23 cellular contexts compared by ENCODE assay signal in the genomic region with DNA sequence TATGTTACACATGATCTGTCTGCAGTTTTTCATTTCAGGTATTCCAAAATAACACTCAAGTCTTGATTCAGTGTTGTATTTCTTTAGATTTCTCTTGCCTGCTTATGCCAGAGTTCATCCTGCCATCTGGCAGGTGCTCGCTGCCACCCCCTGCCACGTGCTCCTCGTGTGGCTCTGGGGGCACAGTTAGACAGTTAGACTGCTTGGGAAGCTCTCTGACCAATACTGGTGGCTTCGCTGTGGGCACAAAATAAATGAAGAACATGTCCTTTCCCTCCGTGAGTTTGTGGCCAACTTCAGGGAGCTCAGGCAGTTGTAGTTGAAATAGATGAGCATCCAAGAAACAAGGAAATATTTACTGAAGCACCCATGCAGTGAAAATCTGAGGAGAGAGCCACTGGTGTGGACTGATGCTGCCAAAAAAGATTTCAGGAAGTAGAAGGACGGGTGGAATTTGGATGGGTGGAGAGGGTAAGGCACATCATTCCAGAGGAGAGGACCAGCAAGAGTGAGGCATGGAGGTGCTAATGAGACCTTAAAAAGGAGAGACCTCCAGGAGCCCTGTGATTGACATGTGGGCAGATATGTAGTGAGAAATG. TPM values are rescaled to one million over a fixed set of nuclear protein-coding genes. Genes with fewer than 3 reads are reported as not detected.
DNase-seq lines count a peak whose midpoint lies in the region; ATAC-seq, FAIRE-seq and TF ChIP-seq lines count a peak whose summit lies in the region.
"Had no signal": no experiment of that assay in that cellular context is flagged by ENCODE, and none has a peak within 500 bp of the region (broad histone marks: within the 10 kb centered on the region; RNA-seq: fewer than 3 reads in every experiment).

No MANE protein-coding gene starts in this region.

- CTCF ChIA-PET in K562 (lab: Yijun Ruan, JAX; ENCODE audit: low intra/inter-chr PET ratio) = no interaction called here
- CTCF ChIA-PET in naive thymus-derived CD4-positive, alpha-beta T cell (lab: Charles Lee) = interaction anchor here (1.2 to 2.4 kb wide), 2 partner anchors 20 to 91 kb away, joined by 5 to 7 read pairs; no protein-coding TSS in a partner anchor

- peak overlapping the region in 8 of 9 donors; percentile 71 to 99 (median 82) for H3K27ac Mint-ChIP-seq in naive thymus-derived CD4-positive, alpha-beta T cell
- H3K27ac Mint-ChIP-seq: HFFc6 had no signal

- no peak overlapping the region for H3K27ac ChIP-seq in K562 (ENCODE audit: extremely low read depth, low read depth, low read length)
- H3K27ac ChIP-seq in naive thymus-derived CD4-positive, alpha-beta T cell (ENCODE audit: low read depth, low read length) = no peak overlapping the region
- H3K27ac ChIP-seq: 22Rv1, BLaER1 had no signal

- peaks cover 28 to 87% (median 72%) of the 10 kb centered on the region in 5 donors for H3K36me3 Mint-ChIP-seq in naive thymus-derived CD4-positive, alpha-beta T cell

- intact Hi-C loops in K562 (cut with micrococcal nuclease) = no loop called here
- intact Hi-C loops in naive thymus-derived CD4-positive, alpha-beta T cell (cut with micrococcal nuclease) = no loop called here

- no peak for FAIRE-seq in K562 (lab: Jason Lieb, UNC)
- FAIRE-seq: G401.6, GM12891, H1, RCC 7860 had no signal

- H3K9ac ChIP-seq in K562 (ENCODE audit: insufficient read depth in 1 of 2, low read depth in 2 of 2, low read length in 2 of 2) = no peak overlapping the region
- H3K9ac ChIP-seq: BLaER1 had no signal

- TF ChIP-seq RAD21 in K562 (CRISPR knock-in tag; conservative IDR thresholded peaks at IDR 0.05 in 1 of 2, IDR thresholded peaks at IDR 0.05 in 1 of 2) = no peak

- peaks cover 59% of the 10 kb centered on the region; the same call in 2 of the 3 replicates for H3K36me3 ChIP-seq in K562 (ENCODE audit: control insufficient read depth, insufficient read depth, low read length)
- peaks cover 5 to 72% (median 7%) of the 10 kb centered on the region in 3 experiments for H3K36me3 ChIP-seq in naive thymus-derived CD4-positive, alpha-beta T cell (ENCODE audit: control insufficient read depth in 2 of 3, insufficient read depth in 3 of 3, low read length in 3 of 3)

- H3K79me2 ChIP-seq in K562 (ENCODE audit: control insufficient read depth, insufficient read depth, low read length) = no peaks in the 10 kb centered on the region

- H3K27me3 ChIP-seq in K562 (ENCODE audit: control insufficient read depth in 2 of 2, insufficient read depth in 2 of 2, low read length in 2 of 2) = no peaks in the 10 kb centered on the region
- no peaks in the 10 kb centered on the region for H3K27me3 ChIP-seq in naive thymus-derived CD4-positive, alpha-beta T cell (ENCODE audit: control insufficient read depth in 2 of 2, insufficient read depth in 2 of 2, low read length in 2 of 2)
- H3K27me3 ChIP-seq: BLaER1 had no signal

- ATAC-seq in K562 = no peak
- ATAC-seq in naive thymus-derived CD4-positive, alpha-beta T cell = no peak

- peaks cover 0 to 2% (median 0%) of the 10 kb centered on the region in 11 donors for H3K9me3 Mint-ChIP-seq in naive thymus-derived CD4-positive, alpha-beta T cell
- H3K9me3 Mint-ChIP-seq: HFFc6 had no signal

- no peak for TF ChIP-seq CTCF in K562 (IDR thresholded peaks at IDR 0.05 in 2 of 3, conservative IDR thresholded peaks at IDR 0.05 in 1 of 3; ENCODE audit: insufficient read depth in 2 of 3, low read depth in 1 of 3, low read length in 3 of 3)

- H3K4me1 ChIP-seq in K562 (replicated peaks in 1 of 2; ENCODE audit: control insufficient read depth in 2 of 2, insufficient read depth in 2 of 2, low read length in 2 of 2) = peaks cover 0 to 10% of the 10 kb centered on the region in 2 experiments; a peak in 4 of 5 replicates
- H3K4me1 ChIP-seq in naive thymus-derived CD4-positive, alpha-beta T cell (ENCODE audit: control insufficient read depth in 2 of 2, insufficient read depth in 2 of 2, low read length in 2 of 2) = peaks cover 21 to 36% of the 10 kb centered on the region in 2 donors

- H3K27me3 Mint-ChIP-seq in naive thymus-derived CD4-positive, alpha-beta T cell = no peaks in the 10 kb centered on the region

- H3K4me3 Mint-ChIP-seq in naive thymus-derived CD4-positive, alpha-beta T cell = peak overlapping the region in 1 of 10 donors; percentile 16
- H3K4me3 Mint-ChIP-seq: HFFc6 had no signal

- H2AFZ ChIP-seq in K562 (ENCODE audit: low read depth, low read length) = no peak overlapping the region

- in situ Hi-C loops in K562 (cut with MboI) = no loop called here

- peaks cover 29 to 95% (median 80%) of the 10 kb centered on the region in 7 donors for H3K4me1 Mint-ChIP-seq in naive thymus-derived CD4-positive, alpha-beta T cell

- H3K9me1 ChIP-seq in K562 (ENCODE audit: control insufficient read depth, insufficient read depth, low read length) = no peaks in the 10 kb centered on the region

- DNase-seq in DMS 273 (lab: John Stamatoyannopoulos, UW; ENCODE audit: unreplicated experiment) (peak; percentile 5), DMS 273 treated with DMSO at 0.1 percent for 48 hours (lab: John Stamatoyannopoulos, UW) (no peak), NCI-H2171 (lab: John Stamatoyannopoulos, UW) (peak; percentile 39), K562 (ENCODE audit: extremely low read depth in 1 of 4, low spot score in 3 of 4) (no peak), T-helper 9 cell (no peak), nucleus accumbens (lab: John Stamatoyannopoulos, UW) (no peak), activated gamma-delta T cell treated with Interleukin-2 at 50 U/mL for 16 hours (no peak)
- DNase-seq in naive thymus-derived CD4-positive, alpha-beta T cell = no peak
- DNase-seq: DMS79, HFFc6, Karpas-422, MM.1S, NCI-H1105, NCI-H187, NCI-H446 treated with DMSO at 0.1 percent for 48 hours, NCI-H82, SHP77 had no signal

- no peak for TF ChIP-seq POLR2A in K562 (conservative IDR thresholded peaks at IDR 0.05)

- H4K20me1 ChIP-seq in K562 (replicated peaks; ENCODE audit: control insufficient read depth, insufficient read depth, low read length) = no peaks in the 10 kb centered on the region; the same call in 1 of the 2 replicates

- no peak overlapping the region for H3K4me2 ChIP-seq in K562 (ENCODE audit: insufficient read depth, low read length)
- H3K4me2 ChIP-seq: BLaER1 had no signal

- no peak overlapping the region for H3K4me3 ChIP-seq in K562
- no peak overlapping the region for H3K4me3 ChIP-seq in naive thymus-derived CD4-positive, alpha-beta T cell (ENCODE audit: low read length)
- H3K4me3 ChIP-seq: BLaER1 had no signal

- POLR2A ChIA-PET in K562 (lab: Yijun Ruan, JAX) = no interaction called here
- POLR2A ChIA-PET in naive thymus-derived CD4-positive, alpha-beta T cell (lab: Charles Lee) = interaction anchor here (0.6 to 2.5 kb wide), 10 partner anchors 8 to 64 kb away, joined by 3 to 9 read pairs (median 4); no protein-coding TSS in a partner anchor

- WGBS in K562 (ENCODE audit: insufficient coverage, low coverage, missing lambda C conversion rate) = 90% methylated on average over 6 of the region's 6 CpGs

- TF ChIP-seq EP300 in K562 (IDR thresholded peaks at IDR 0.05; ENCODE audit: low read length) = no peak

- no peaks in the 10 kb centered on the region for H3K9me3 ChIP-seq in K562 (replicated peaks; ENCODE audit: control insufficient read depth, insufficient read depth, low read depth, low read length)
- H3K9me3 ChIP-seq in naive thymus-derived CD4-positive, alpha-beta T cell (ENCODE audit: control insufficient read depth in 2 of 3, low read length in 3 of 3) = no peaks in the 10 kb centered on the region
- H3K9me3 ChIP-seq: BLaER1 had no signal

- BruUV-seq in K562 (replicated peaks; lab: Mats Ljungman, UMichigan) = no TSS peak

TF ChIP-seq in K562, 482 proteins besides CTCF, POLR2A, EP300 and RAD21:
- TF ChIP-seq, protein P1, sequence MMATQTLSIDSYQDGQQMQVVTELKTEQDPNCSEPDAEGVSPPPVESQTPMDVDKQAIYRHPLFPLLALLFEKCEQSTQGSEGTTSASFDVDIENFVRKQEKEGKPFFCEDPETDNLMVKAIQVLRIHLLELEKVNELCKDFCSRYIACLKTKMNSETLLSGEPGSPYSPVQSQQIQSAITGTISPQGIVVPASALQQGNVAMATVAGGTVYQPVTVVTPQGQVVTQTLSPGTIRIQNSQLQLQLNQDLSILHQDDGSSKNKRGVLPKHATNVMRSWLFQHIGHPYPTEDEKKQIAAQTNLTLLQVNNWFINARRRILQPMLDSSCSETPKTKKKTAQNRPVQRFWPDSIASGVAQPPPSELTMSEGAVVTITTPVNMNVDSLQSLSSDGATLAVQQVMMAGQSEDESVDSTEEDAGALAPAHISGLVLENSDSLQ (IDR thresholded peaks at IDR 0.05) = peak; percentile 37; the same call in 1 of the 2 replicates
- no peak for TF ChIP-seq NFIX (CRISPR knock-in tag; IDR thresholded peaks at IDR 0.05; ENCODE audit: low read depth)

RNA-seq across cellular contexts. Expression of gene GPR183, which starts 37.5 kb away (rescaled TPM):
- total RNA-seq in K562 (2011; cell fraction: chromatin; rRNA removed; ENCODE audit: low replicate concordance) = 3.6 and 4.7 TPM in 2 replicates
- 2.6 and 4.0 TPM in 2 replicates for total RNA-seq in K562 (2011; cell fraction: nucleolus; rRNA removed)
- total RNA-seq in K562 (2011; cell fraction: nucleoplasm; rRNA removed) = 4.1 and 5.4 TPM in 2 replicates
- total RNA-seq in K562 (2014; rRNA removed) (1.3 and 1.6 TPM in 2 replicates), K562 (2014; rRNA removed; fragmentation: Illumina TruSeq; extraction: Trizol) (2.9 and 3.5 TPM in 2 replicates), K562 (2015; rRNA removed; fragmentation: Illumina TruSeq; extraction: Trizol) (9.3 and 10.0 TPM in 2 replicates), K562 (2021) (2.3 TPM in 2 replicates)
- polyA plus RNA-seq in K562 (2011; rRNA removed) (2.6 and 9.4 TPM in 2 replicates), K562 (2014; fragmentation: Illumina TruSeq; extraction: Trizol) (3.6 and 3.7 TPM in 2 replicates), K562 (2014; fragmentation: Nextera tagmentation; extraction: Ambion mirVana) (10 to 100 TPM in 1 of 2 experiments, 1 to 10 TPM in 1; 6.9 to 10.2 TPM), K562 (2014; rRNA removed) (1.9 and 2.5 TPM in 2 replicates)
- polyA plus RNA-seq in K562 (2011; cell fraction: cytosol; rRNA removed) = 1.7 and 5.1 TPM in 2 replicates
- polyA plus RNA-seq in K562 (2011; cell fraction: nucleus; rRNA removed) = 0.97 and 2.6 TPM in 2 replicates
- polyA plus RNA-seq in K562 (2012) = 3.7 and 8.1 TPM in 2 replicates
- 2.0 and 6.3 TPM in 2 replicates for polyA minus RNA-seq in K562 (2011; rRNA and poly(A)+ RNA removed)
- 2.6 TPM in 1 of 2 replicates, not detected in the other for polyA minus RNA-seq in K562 (2011; cell fraction: cytosol; rRNA and poly(A)+ RNA removed)
- 0.78 and 0.81 TPM in 2 replicates for polyA minus RNA-seq in K562 (2011; cell fraction: nucleus; rRNA and poly(A)+ RNA removed)
- total RNA-seq in naive thymus-derived CD4-positive, alpha-beta T cell = 100 to 1,000 TPM in 4 of 5 experiments, 10 to 100 TPM in 1; 26.8 to 231 (median 112) TPM
- polyA plus RNA-seq in naive thymus-derived CD4-positive, alpha-beta T cell = 100 to 1,000 TPM; 234 to 241 TPM
- total RNA-seq: H1 had no signal
- polyA plus RNA-seq: H1 had no signal

Comparison
In these comparisons a context has a peak if more than half of its experiments do, and no peak if none do; other contexts are left out.
1. DNase-seq: peak in DMS 273 (single experiment) and NCI-H2171 (single experiment); none in DMS 273 treated with DMSO at 0.1 percent for 48 hours (single experiment), K562 (0 of 4), naive thymus-derived CD4-positive, alpha-beta T cell (0 of 9), T-helper 9 cell (single experiment), nucleus accumbens (0 of 56) and activated gamma-delta T cell treated with Interleukin-2 at 50 U/mL for 16 hours (single experiment).